Comparison of ENCODE assay signal across 19 cellular contexts in the genomic region with DNA sequence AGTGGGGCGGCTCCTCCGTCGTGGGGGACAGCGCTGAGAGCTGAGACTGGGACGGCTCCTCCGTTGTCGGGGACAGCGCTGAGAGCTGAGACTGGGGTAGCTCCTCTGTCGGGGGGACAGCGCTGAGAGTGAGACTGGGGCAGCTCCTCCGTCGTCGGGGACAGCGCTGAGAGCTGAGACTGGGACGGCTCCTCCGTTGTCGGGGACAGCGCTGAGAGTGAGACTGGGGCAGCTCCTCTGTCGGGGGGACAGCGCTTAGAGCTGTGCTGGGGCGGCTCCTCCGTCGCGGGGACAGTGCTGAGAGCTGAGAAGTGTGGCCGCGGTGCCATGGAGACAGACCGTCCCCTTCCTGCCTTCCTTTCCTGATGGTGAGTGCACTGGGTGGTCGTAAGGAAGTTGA.
DNase-seq lines count a peak whose midpoint lies in the region; ATAC-seq, FAIRE-seq and TF ChIP-seq lines count a peak whose summit lies in the region.
"Had no signal": no experiment of that assay in that cellular context is flagged by ENCODE, and none has a peak within 500 bp of the region (broad histone marks: within the 10 kb centered on the region; RNA-seq: fewer than 3 reads in every experiment).

No MANE protein-coding gene starts in this region.

- H3K4me1 ChIP-seq in A549 (0 out of 3 replicates have a peak, but pooled peaks cover 3% of the 10 kb centered on the region), GM23338 (ENCODE audit: insufficient read depth) (peaks cover 6% of the 10 kb centered on the region; the same call in 1 of the 2 replicates), H1 (replicated peaks in 1 of 4; ENCODE audit: control insufficient read depth in 3 of 4, insufficient read depth in 4 of 4, low read length in 3 of 4) (peaks cover 0 to 5% (median 1%) of the 10 kb centered on the region in 4 experiments; a peak in 2 of 7 replicates)

- H2BK15ac ChIP-seq in H1 (ENCODE audit: low read length): no peak overlapping the region

- H3K27ac ChIP-seq in A549 (no peak overlapping the region), GM23338 (ENCODE audit: low read depth) (no peak overlapping the region), H1 (ENCODE audit: low read depth, low read length) (no peak overlapping the region)

- no peak overlapping the region for H2BK120ac ChIP-seq in H1 (replicated peaks; ENCODE audit: low read depth, low read length)

- H3K4me3 Mint-ChIP-seq in GM23338: 0 out of 3 replicates have a peak overlapping the region, but pooled peaks have one; percentile 12
- H3K4me3 Mint-ChIP-seq: B cell had no signal

- no peaks in the 10 kb centered on the region for H3F3A ChIP-seq in GM23338 (replicated peaks; ENCODE audit: low read depth)

- WGBS in A549 (ENCODE audit: missing lambda C conversion rate): 59% methylated on average over 16 of the region's 28 CpGs
- WGBS in H1 (ENCODE audit: extremely low coverage in 1 of 2, insufficient coverage in 1 of 2, insufficient read length in 1 of 2, insufficient replicate concordance in 2 of 2, low coverage in 1 of 2, low lambda C conversion rate in 2 of 2, missing lambda C conversion rate in 1 of 2), 2 experiments: 37% methylated on average over 25 of the region's 28 CpGs; no CpG with 5 or more reads in 1 of the 2 experiments

- no peak overlapping the region for H3K14ac ChIP-seq in H1 (ENCODE audit: insufficient read length)

- H3K4me2 ChIP-seq in A549: no peak overlapping the region
- H3K4me2 ChIP-seq in GM23338: peak overlapping the region; percentile 73
- H3K4me2 ChIP-seq in H1 (ENCODE audit: insufficient read depth in 1 of 2, low read depth in 2 of 2, low read length in 2 of 2): peak overlapping the region; percentile 59 to 63
- H3K4me2 ChIP-seq: SK-N-SH had no signal

- ATAC-seq in A549 (0 out of 6 replicates have a peak, but pooled peaks have one; percentile 16 to 36), GM23338 (peak; percentile 44; the same call in 2 of the 3 replicates), HG02623 (IDR thresholded peaks at IDR 0.05; ENCODE audit: unreplicated experiment) (no peak)
- ATAC-seq: Panc1, Right ventricle myocardium inferior had no signal

- H4K91ac ChIP-seq in H1 (replicated peaks; ENCODE audit: insufficient read length, low read length): no peak overlapping the region

- H3K4me3 ChIP-seq in A549 (no peak overlapping the region), GM23338 (peak overlapping the region; percentile 46; the same call in 1 of the 2 replicates), H1 (ENCODE audit: extremely low read depth in 1 of 4, insufficient read depth in 2 of 4, low read depth in 3 of 4, low read length in 4 of 4) (peak overlapping the region; percentile 8 to 50 (median 26); a peak in 6 of 8 replicates)

- DNase-seq in A549 (ENCODE audit: low read depth in 1 of 2, low spot score in 1 of 2) (no peak), GM23338 (ENCODE audit: low spot score) (peak; percentile 32), H1 (ENCODE audit: low read depth in 1 of 2, low spot score in 2 of 2) (no peak), mesenteric fat pad (ENCODE audit: low spot score) (peak; percentile 49), cerebellar nuclear complex (lab: John Stamatoyannopoulos, UW) (no peak), inferior parietal cortex (ENCODE audit: extremely low spot score) (no peak), SKM-1 (lab: John Stamatoyannopoulos, UW; ENCODE audit: unreplicated experiment) (no peak)
- DNase-seq: CD4-positive, alpha-beta memory T cell; DMS79; GDM1; NCI-H2107; NCI-H446; NCI-H774 had no signal

- H3K23me2 ChIP-seq in H1 (ENCODE audit: low read depth, low read length): peaks cover 11% of the 10 kb centered on the region; the same call in 1 of the 2 replicates

- no peak overlapping the region for H2BK20ac ChIP-seq in H1 (ENCODE audit: low read length)

- H2BK12ac ChIP-seq in H1 (ENCODE audit: low read depth, low read length): no peak overlapping the region

- TF ChIP-seq EP300 in A549 (IDR thresholded peaks at IDR 0.05): no peak
- TF ChIP-seq EP300 in H1 (IDR thresholded peaks at IDR 0.05; ENCODE audit: borderline replicate concordance in 1 of 2, low read depth in 2 of 2, low read length in 2 of 2): no peak

- no peak overlapping the region for H3K4ac ChIP-seq in H1 (replicated peaks; ENCODE audit: insufficient read length, low read depth, low read length)

- 0 out of 7 replicates have a peak overlapping the region, but pooled peaks of 1 of the 4 experiments have one; percentile 18 for H3K9ac ChIP-seq in H1 (replicated peaks in 1 of 4; ENCODE audit: extremely low read depth in 1 of 4, low read depth in 3 of 4, low read length in 3 of 4)
- H3K9ac ChIP-seq: SK-N-SH had no signal

- no peak overlapping the region for H4K8ac ChIP-seq in H1 (ENCODE audit: extremely low read depth, insufficient read depth, low read length)

- H2AFZ ChIP-seq in GM23338: no peak overlapping the region
- peak overlapping the region; percentile 88 for H2AFZ ChIP-seq in H1 (ENCODE audit: low read length)

- no peak overlapping the region for H3K18ac ChIP-seq in H1 (ENCODE audit: extremely low read depth, low read length)

- peaks cover 8% of the 10 kb centered on the region; the same call in 2 of the 3 replicates for H3K36me3 Mint-ChIP-seq in GM23338 (ENCODE audit: low read depth)
- H3K36me3 Mint-ChIP-seq: CD4-positive, alpha-beta memory T cell had no signal

- peaks cover 57% of the 10 kb centered on the region for H3K27me3 ChIP-seq in GM23338 (ENCODE audit: insufficient read depth)
- peaks cover 13 to 60% (median 42%) of the 10 kb centered on the region in 4 experiments for H3K27me3 ChIP-seq in H1 (replicated peaks in 1 of 4; ENCODE audit: control insufficient read depth in 3 of 4, extremely low read depth in 1 of 4, insufficient read depth in 3 of 4, low read length in 3 of 4)

- H3K36me3 ChIP-seq in GM23338 (ENCODE audit: insufficient read depth) (no peaks in the 10 kb centered on the region), H1 (ENCODE audit: control insufficient read depth in 2 of 4, insufficient read depth in 4 of 4, low read length in 3 of 4) (no peaks in the 10 kb centered on the region; a peak in 1 of 8 replicates)

- H3K56ac ChIP-seq in H1 (replicated peaks; ENCODE audit: insufficient read length, low read depth, low read length): no peak overlapping the region

- no peak overlapping the region for H3K23ac ChIP-seq in H1 (ENCODE audit: insufficient read length)

- H2AK5ac ChIP-seq in H1 (ENCODE audit: low read depth, low read length): no peak overlapping the region

- H3K9me3 ChIP-seq in A549 (peaks cover 9% of the 10 kb centered on the region; the same call in 2 of the 3 replicates), H1 (ENCODE audit: insufficient read depth in 2 of 2, low read depth in 1 of 2, low read length in 1 of 2) (peaks cover 7 to 11% of the 10 kb centered on the region in 2 experiments)
- H3K9me3 ChIP-seq: SK-N-SH had no signal

- FAIRE-seq in A549 (lab: Jason Lieb, UNC) (no peak), H1 (lab: Jason Lieb, UNC) (no peak)
- FAIRE-seq: H54 had no signal

- TF ChIP-seq RAD21 in A549 (conservative IDR thresholded peaks at IDR 0.05 in 1 of 2, IDR thresholded peaks at IDR 0.05 in 1 of 2): no peak
- no peak for TF ChIP-seq RAD21 in H1 (IDR thresholded peaks at IDR 0.05 in 1 of 2, conservative IDR thresholded peaks at IDR 0.05 in 1 of 2; ENCODE audit: low read depth in 2 of 2, low read length in 2 of 2)

- H4K5ac ChIP-seq in H1 (ENCODE audit: insufficient read length, low read depth, low read length): no peak overlapping the region

- no peak overlapping the region for H3K27ac Mint-ChIP-seq in GM23338
- H3K27ac Mint-ChIP-seq: B cell had no signal

- H4K20me1 ChIP-seq in GM23338 (replicated peaks; ENCODE audit: insufficient read depth) (no peaks in the 10 kb centered on the region), H1 (replicated peaks in 1 of 2; ENCODE audit: control insufficient read depth in 1 of 2, insufficient read depth in 2 of 2, low read length in 2 of 2) (no peaks in the 10 kb centered on the region)

- CTCF ChIA-PET in A549 (lab: Yijun Ruan, JAX): interaction anchor here (1.2 to 3.4 kb wide), 2 partner anchors 16 to 297 kb away, joined by 3 to 14 read pairs; no protein-coding TSS in a partner anchor
- CTCF ChIA-PET in H1 (lab: Charles Lee; ENCODE audit: partially characterized antibody): interaction anchor here (0.7 to 5.0 kb wide), 4 partner anchors 16 to 343 kb away, joined by 3 to 49 read pairs (median 6); no protein-coding TSS in a partner anchor

- peaks cover 3% of the 10 kb centered on the region for H3K27me3 Mint-ChIP-seq in GM23338 (ENCODE audit: insufficient read depth, low read depth, poor library complexity)

- H3K4me1 Mint-ChIP-seq in GM23338: no peaks in the 10 kb centered on the region
- H3K4me1 Mint-ChIP-seq: B cell had no signal

- no peaks in the 10 kb centered on the region for H3K9me2 ChIP-seq in GM23338 (ENCODE audit: insufficient read depth)
- H3K9me2 ChIP-seq: SK-N-SH had no signal

- TF ChIP-seq CTCF in A549 (IDR thresholded peaks at IDR 0.05) (no peak), GM23338 (conservative IDR thresholded peaks at IDR 0.05; ENCODE audit: low read depth in 2 of 2) (no peak), H1 (IDR thresholded peaks at IDR 0.05; ENCODE audit: control extremely low read depth in 1 of 3, insufficient read depth in 1 of 3, low read depth in 1 of 3, low read length in 3 of 3) (no peak)

- no peaks in the 10 kb centered on the region for H3K79me1 ChIP-seq in H1 (ENCODE audit: low read depth, low read length)

- no peak for TF ChIP-seq POLR2A in A549 (IDR thresholded peaks at IDR 0.05; ENCODE audit: low read length)
- TF ChIP-seq POLR2A in H1 (IDR thresholded peaks at IDR 0.05; ENCODE audit: control extremely low read depth in 1 of 2, low read depth in 2 of 2, low read length in 2 of 2): no peak

- H2BK5ac ChIP-seq in H1 (ENCODE audit: low read depth, low read length): no peak overlapping the region

- peaks cover 43% of the 10 kb centered on the region for H3K9me3 Mint-ChIP-seq in GM23338

- no peaks in the 10 kb centered on the region for H3K79me2 ChIP-seq in GM23338 (replicated peaks; ENCODE audit: insufficient read depth)
- no peaks in the 10 kb centered on the region; a peak in 1 of 4 replicates for H3K79me2 ChIP-seq in H1 (ENCODE audit: control insufficient read depth in 1 of 2, insufficient read depth in 2 of 2, low read length in 2 of 2)

- POLR2A ChIA-PET in A549 (lab: Yijun Ruan, JAX) (interaction anchor here (0.7 kb wide), 1 partner anchor 51 kb away, joined by 5 read pairs; no protein-coding TSS in a partner anchor), H1 (lab: Charles Lee; ENCODE audit: partially characterized antibody) (no interaction called here)

TF ChIP-seq in A549, 52 proteins besides CTCF, POLR2A, EP300 and RAD21 (continues in another document):
- no peak for TF ChIP-seq MAZ (IDR thresholded peaks at IDR 0.05; ENCODE audit: borderline replicate concordance, low read depth, low read length)
- TF ChIP-seq ZC3H11A (IDR thresholded peaks at IDR 0.05): no peak

TF ChIP-seq in H1, 55 proteins besides CTCF, POLR2A, EP300 and RAD21 (continues in another document):
- TF ChIP-seq, protein P1, sequence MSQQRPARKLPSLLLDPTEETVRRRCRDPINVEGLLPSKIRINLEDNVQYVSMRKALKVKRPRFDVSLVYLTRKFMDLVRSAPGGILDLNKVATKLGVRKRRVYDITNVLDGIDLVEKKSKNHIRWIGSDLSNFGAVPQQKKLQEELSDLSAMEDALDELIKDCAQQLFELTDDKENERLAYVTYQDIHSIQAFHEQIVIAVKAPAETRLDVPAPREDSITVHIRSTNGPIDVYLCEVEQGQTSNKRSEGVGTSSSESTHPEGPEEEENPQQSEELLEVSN (IDR thresholded peaks at IDR 0.05): no peak
- TF ChIP-seq POU5F1 (IDR thresholded peaks at IDR 0.05; ENCODE audit: low read depth, low read length): no peak

Comparison
In these comparisons a context has a peak if more than half of its experiments do, and no peak if none do; other contexts are left out.
1. DNase-seq: peak in GM23338 (single experiment) and mesenteric fat pad (single experiment); none in A549 (0 of 2), H1 (0 of 2), cerebellar nuclear complex (0 of 2), inferior parietal cortex (single experiment) and SKM-1 (single experiment).